Comparison of ENCODE assay signal across 8 cellular contexts in the genomic region with DNA sequence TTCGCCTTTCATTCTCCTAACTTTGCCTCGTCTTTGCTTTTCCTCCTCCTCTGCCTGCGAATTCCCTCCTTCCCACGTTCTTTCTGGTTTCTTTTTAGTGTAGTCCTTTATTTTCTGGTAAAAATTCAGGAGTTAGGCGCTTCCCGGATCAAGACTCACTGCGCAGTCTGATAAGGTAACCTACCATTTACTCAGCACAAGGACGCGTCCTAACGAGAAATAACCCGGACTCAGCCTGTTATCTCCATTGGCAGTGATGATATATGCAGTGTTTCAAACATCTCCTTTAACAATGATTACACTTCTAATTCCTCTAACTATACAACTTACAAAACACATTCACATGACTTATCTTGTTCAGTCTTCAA. TPM values are rescaled to one million over a fixed set of nuclear protein-coding genes. Genes with fewer than 3 reads are reported as not detected.
DNase-seq lines count a peak whose midpoint lies in the region; ATAC-seq and TF ChIP-seq lines count a peak whose summit lies in the region.

No MANE protein-coding gene starts in this region.

- H3K27ac Mint-ChIP-seq in IgD-negative memory B cell, result no peak overlapping the region
- no peak overlapping the region for H3K27ac Mint-ChIP-seq in stimulated activated naive B cell treated with anti-CD40 and anti-IgM and Interleukin-4, amounts not matched to agents 10 μg/mL and 1 μg/mL and 100 μg/mL, for 72 hours

- peaks cover 0 to 5% (median 4%) of the 10 kb centered on the region in 3 donors for H3K9me3 Mint-ChIP-seq in IgD-negative memory B cell
- no peaks in the 10 kb centered on the region for H3K9me3 Mint-ChIP-seq in stimulated activated naive B cell treated with anti-CD40 and anti-IgM and Interleukin-4, amounts not matched to agents 10 μg/mL and 1 μg/mL and 100 μg/mL, for 72 hours

- peaks cover 5% of the 10 kb centered on the region for H3K27me3 ChIP-seq in brain microvascular endothelial cell (replicated peaks)
- peaks cover 6% of the 10 kb centered on the region for H3K27me3 ChIP-seq in kidney epithelial cell (ENCODE audit: control insufficient read depth, insufficient read depth, low read length)

- H3K27ac ChIP-seq in brain microvascular endothelial cell, result no peak overlapping the region

- no peak for TF ChIP-seq POLR2A in GM18505 (IDR thresholded peaks at IDR 0.05; ENCODE audit: borderline replicate concordance, extremely low read depth, insufficient read depth, insufficient read length)

- peaks cover 32% of the 10 kb centered on the region for H3K27me3 Mint-ChIP-seq in IgD-negative memory B cell
- peaks cover 43 to 45% of the 10 kb centered on the region in 2 donors for H3K27me3 Mint-ChIP-seq in stimulated activated naive B cell treated with anti-CD40 and anti-IgM and Interleukin-4, amounts not matched to agents 10 μg/mL and 1 μg/mL and 100 μg/mL, for 72 hours

- no peaks in the 10 kb centered on the region for H3K36me3 Mint-ChIP-seq in IgD-negative memory B cell
- peaks cover 0 to 4% of the 10 kb centered on the region in 2 donors for H3K36me3 Mint-ChIP-seq in stimulated activated naive B cell treated with anti-CD40 and anti-IgM and Interleukin-4, amounts not matched to agents 10 μg/mL and 1 μg/mL and 100 μg/mL, for 72 hours

- TF ChIP-seq CTCF in brain microvascular endothelial cell (IDR thresholded peaks at IDR 0.05; ENCODE audit: low read depth, low read length, missing control alignments) (no peak), kidney epithelial cell (IDR thresholded peaks at IDR 0.05; ENCODE audit: insufficient read depth, low read length, poor library complexity, severe bottlenecking) (no peak)

- peaks cover 3 to 10% (median 6%) of the 10 kb centered on the region in 3 donors for H3K4me1 Mint-ChIP-seq in IgD-negative memory B cell
- H3K4me1 Mint-ChIP-seq in stimulated activated naive B cell treated with anti-CD40 and anti-IgM and Interleukin-4, amounts not matched to agents 10 μg/mL and 1 μg/mL and 100 μg/mL, for 72 hours, result peaks cover 11 to 20% of the 10 kb centered on the region in 2 donors

- DNase-seq in brain microvascular endothelial cell (no peak), kidney epithelial cell (ENCODE audit: low read depth) (no peak)
- DNase-seq in stimulated activated naive B cell treated with anti-CD40 and anti-IgM and Interleukin-4, amounts not matched to agents 10 μg/mL and 1 μg/mL and 100 μg/mL, for 72 hours, result no peak

- peak overlapping the region; percentile 2 to 91 (median 73) for H3K4me3 Mint-ChIP-seq in IgD-negative memory B cell
- peak overlapping the region; percentile 80 to 86 for H3K4me3 Mint-ChIP-seq in stimulated activated naive B cell treated with anti-CD40 and anti-IgM and Interleukin-4, amounts not matched to agents 10 μg/mL and 1 μg/mL and 100 μg/mL, for 72 hours

- ATAC-seq in stimulated activated naive B cell treated with anti-CD40 and anti-IgM and Interleukin-4, amounts not matched to agents 10 μg/mL and 1 μg/mL and 100 μg/mL, for 72 hours (replicated peaks), result no peak
- no peak for ATAC-seq in HG03175 (IDR thresholded peaks at IDR 0.05; ENCODE audit: unreplicated experiment)
- no peak for ATAC-seq in HG03442 (IDR thresholded peaks at IDR 0.05; ENCODE audit: unreplicated experiment)
- no peak for ATAC-seq in GM19035 (IDR thresholded peaks at IDR 0.05; ENCODE audit: unreplicated experiment)
- ATAC-seq in GM18505 (IDR thresholded peaks at IDR 0.05; ENCODE audit: unreplicated experiment), result no peak

- H3K36me3 ChIP-seq in brain microvascular endothelial cell (replicated peaks) (no peaks in the 10 kb centered on the region), kidney epithelial cell (ENCODE audit: control insufficient read depth, insufficient read depth, low read length) (no peaks in the 10 kb centered on the region)

- in situ Hi-C loops in brain microvascular endothelial cell (cut with HindIII; ENCODE audit: low pct_ligation_motif_present, low sequenced_read_pairs), result no loop called here

- H3K4me3 ChIP-seq in brain microvascular endothelial cell (ENCODE audit: low read depth, low read length), result peak overlapping the region; percentile 61
- peak overlapping the region; percentile 46 for H3K4me3 ChIP-seq in kidney epithelial cell (ENCODE audit: low read depth, low read length)

RNA-seq across cellular contexts. Expression of a gene that starts 0.4 kb away (rescaled TPM):
- not detected for polyA plus RNA-seq in IgD-negative memory B cell
- total RNA-seq in kidney epithelial cell, result 0.04 TPM in 1 of 2 replicates, not detected in the other
